ENCODE assay signal across 20 cellular contexts in the genomic region with DNA sequence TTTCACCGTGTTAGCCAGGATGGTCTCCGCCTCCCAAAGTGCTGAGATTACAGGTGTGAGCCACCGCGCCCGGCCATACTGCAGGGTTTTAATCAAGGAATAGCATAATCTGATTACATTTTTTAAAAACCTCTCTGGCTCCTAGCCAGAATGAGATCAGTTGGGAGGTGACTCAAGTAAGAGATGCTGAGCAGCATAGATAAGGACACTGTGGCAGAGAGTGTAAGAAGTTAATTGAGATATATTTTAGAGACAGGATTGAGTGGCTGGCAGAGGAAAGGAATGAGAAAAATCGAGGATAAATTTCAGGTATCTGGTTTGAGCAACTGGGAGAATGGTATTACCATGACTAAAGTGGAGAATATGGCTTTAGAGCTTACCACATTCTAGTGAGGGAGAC.
"Had no signal": no experiment of that assay in that cellular context is flagged by ENCODE, and none has a peak within 500 bp of the region (broad histone marks: within the 10 kb centered on the region; RNA-seq: fewer than 3 reads in every experiment).

No MANE protein-coding gene starts in this region.

- H3K27ac ChIP-seq: esophagus muscularis mucosa, gastrocnemius medialis, heart right ventricle, neutrophil, spleen, stomach, thoracic aorta, transverse colon had no signal

- H3K9me3 ChIP-seq: esophagus muscularis mucosa, gastrocnemius medialis, mucosa of descending colon, neutrophil, stomach, thoracic aorta, transverse colon had no signal

- H3K27me3 ChIP-seq: esophagus muscularis mucosa, gastrocnemius medialis, heart right ventricle, neutrophil, spleen, stomach, transverse colon had no signal

- H3K4me3 Mint-ChIP-seq: naive thymus-derived CD8-positive, alpha-beta T cell had no signal

- H3K4me3 ChIP-seq: esophagus muscularis mucosa, gastrocnemius medialis, heart right ventricle, mucosa of descending colon, spleen, stomach, thoracic aorta, transverse colon had no signal

- DNase-seq: effector memory CD4-positive, alpha-beta T cell; gastrocnemius medialis; heart right ventricle; hypothalamus; islet precursor cell; mucosa of descending colon; naive thymus-derived CD8-positive, alpha-beta T cell; spleen; stimulated activated CD4-positive, alpha-beta T cell treated with anti-CD3 and anti-CD28 coated beads, Interleukin-15, amount 100 ng/mL, for 24 hours; stimulated activated CD4-positive, alpha-beta T cell treated with anti-CD3 and anti-CD28 coated beads, Interleukin-1b, Interleukin-23, amount 100 ng/mL, for 48 hours; stimulated activated CD4-positive, alpha-beta T cell treated with anti-CD3 and anti-CD28 coated beads, Interleukin-4, amount 100 ng/mL, for 24 hours; stimulated activated naive CD4-positive, alpha-beta T cell; stomach; substantia nigra; transverse colon had no signal

- ATAC-seq: gastrocnemius medialis; heart right ventricle; left lobe of liver; mucosa of descending colon; naive thymus-derived CD8-positive, alpha-beta T cell; sciatic nerve had no signal

- H3K27me3 Mint-ChIP-seq: naive thymus-derived CD8-positive, alpha-beta T cell had no signal

- H3K36me3 ChIP-seq: gastrocnemius medialis, spleen, thoracic aorta, transverse colon had no signal

- H3K4me1 ChIP-seq: esophagus muscularis mucosa, gastrocnemius medialis, heart right ventricle, spleen, stomach, transverse colon had no signal
